ENCODE assay signal across 8 cellular contexts in genomic region chr7:88927-89921, GRCh38.
DNase-seq lines count a peak whose midpoint lies in the region; ATAC-seq and TF ChIP-seq lines count a peak whose summit lies in the region.

No MANE protein-coding gene starts in this region.

- H3K4me1 ChIP-seq in lower lobe of right lung = peaks cover 21% of the 10 kb centered on the region

- peak; percentile 98 for DNase-seq in A172 (ENCODE audit: low spot score)
- DNase-seq in HT1080 (ENCODE audit: low read depth) = peak; percentile 98
- DNase-seq in brain pericyte (ENCODE audit: low read depth, low spot score) = peak; percentile 81
- DNase-seq in lower lobe of right lung = no peak
- no peak for DNase-seq in DMS114 treated with DMSO at 0.1 percent for 48 hours (lab: John Stamatoyannopoulos, UW; ENCODE audit: unreplicated experiment)
- no peak for DNase-seq in GM19238 (ENCODE audit: insufficient read length, low spot score)
- DNase-seq in T-helper 9 cell = no peak

- TF ChIP-seq CTCF in lower lobe of right lung (IDR thresholded peaks at IDR 0.05) = no peak

- H3K36me3 ChIP-seq in lower lobe of right lung = no peaks in the 10 kb centered on the region

- H3K4me3 ChIP-seq in lower lobe of right lung = no peak overlapping the region

- ATAC-seq in lower lobe of right lung (peak; percentile 44 to 53), GM21367 (IDR thresholded peaks at IDR 0.05; ENCODE audit: unreplicated experiment) (no peak)

- no peaks in the 10 kb centered on the region for H3K9me3 ChIP-seq in lower lobe of right lung

- H3K27ac ChIP-seq in lower lobe of right lung = peak overlapping the region; percentile 46

- peaks cover 5% of the 10 kb centered on the region for H3K27me3 ChIP-seq in lower lobe of right lung (ENCODE audit: low read depth)

- intact Hi-C loops in lower lobe of right lung (cut with DNase I) = no loop called here

Comparison
In these comparisons a context has a peak if more than half of its experiments do, and no peak if none do; other contexts are left out.
1. DNase-seq: peak in A172 (single experiment), HT1080 (single experiment) and brain pericyte (single experiment); none in lower lobe of right lung (single experiment), DMS114 treated with DMSO at 0.1 percent for 48 hours (single experiment), GM19238 (single experiment) and T-helper 9 cell (single experiment).